ENCODE assay signal across 1 cellular context in the genomic region with DNA sequence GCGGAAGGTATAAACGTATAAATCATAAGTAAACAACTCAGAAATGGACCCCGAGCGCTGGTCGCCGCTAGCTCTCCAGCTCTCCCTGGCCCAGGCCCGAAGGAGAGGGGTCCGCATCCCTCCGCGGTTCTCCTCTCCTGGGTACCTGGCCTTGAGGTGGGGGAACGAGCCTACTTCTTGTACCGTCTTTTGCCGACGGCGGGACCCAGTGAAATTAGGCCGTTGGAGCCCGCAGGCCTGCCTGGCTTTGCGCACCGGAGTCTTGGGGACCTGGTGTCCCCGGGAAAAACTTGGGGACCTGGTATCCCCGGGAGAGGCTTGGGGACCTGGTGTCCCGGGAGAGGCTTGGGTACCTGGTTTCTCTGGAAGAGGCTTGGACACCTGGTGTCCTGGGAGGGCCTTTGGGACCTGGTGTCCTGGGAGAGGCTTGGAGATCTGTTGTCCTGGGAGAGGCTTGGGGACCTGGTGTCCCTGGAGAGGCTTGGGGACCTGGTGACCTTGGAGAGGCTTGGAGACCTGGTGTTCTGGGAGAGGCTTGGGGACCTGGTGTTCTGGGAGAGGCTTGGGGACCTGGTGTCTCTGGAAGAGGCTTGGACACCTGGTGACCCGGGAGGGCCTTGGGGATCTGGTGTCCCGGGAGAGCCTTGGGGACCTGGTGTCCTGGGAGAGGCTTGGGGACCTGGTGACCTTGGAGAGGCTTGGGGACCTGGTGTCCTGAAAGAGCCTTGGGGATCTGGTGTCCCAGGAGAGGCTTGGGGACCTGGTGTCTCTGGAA.
TF ChIP-seq lines count a peak whose summit lies in the region.

No MANE protein-coding gene starts in this region.

TF ChIP-seq in H1, 55 proteins besides CTCF, POLR2A, EP300 and RAD21:
- TF ChIP-seq EZH2 (IDR thresholded peaks at IDR 0.05; ENCODE audit: low read depth, low read length, severe bottlenecking) (peak; percentile 92), NRF1 (IDR thresholded peaks at IDR 0.05; ENCODE audit: low read depth, low read length) (no peak), SUZ12 (IDR thresholded peaks at IDR 0.05; ENCODE audit: low read length) (peak; percentile 92), POU5F1 (IDR thresholded peaks at IDR 0.05; ENCODE audit: low read depth, low read length) (no peak)
